Comparison of ENCODE assay signal across 8 cellular contexts in the genomic region with DNA sequence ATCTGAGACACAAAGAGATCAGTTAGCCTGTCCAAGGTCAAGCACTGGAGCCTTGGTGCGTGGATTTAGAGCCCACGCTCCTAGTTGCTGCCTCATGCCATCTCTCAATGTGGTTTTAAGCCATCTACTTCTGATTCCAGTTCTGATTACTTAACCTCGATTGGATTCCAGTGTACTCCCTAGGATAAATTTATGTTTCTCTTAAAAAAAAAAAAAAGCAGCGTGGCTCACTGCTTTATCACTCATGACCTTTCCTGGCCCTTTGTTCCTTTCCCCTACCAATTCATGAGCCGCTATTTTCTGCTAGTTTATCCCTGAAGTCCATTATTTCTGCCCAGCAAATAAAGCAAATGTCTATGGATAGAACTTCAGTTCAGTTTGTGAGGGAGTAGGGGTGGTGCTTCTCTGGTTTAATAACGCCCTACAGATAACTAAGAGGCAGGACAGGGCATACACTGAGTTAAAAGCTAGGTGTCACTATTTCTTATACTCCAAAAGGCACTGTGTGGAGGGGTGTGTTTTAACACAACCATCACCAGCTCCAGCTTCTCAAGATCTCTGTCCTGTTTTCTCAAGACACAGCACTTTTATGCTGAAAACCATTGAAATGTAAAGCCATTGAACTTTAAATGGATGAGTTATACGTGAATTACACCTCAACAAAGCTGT. TPM values are rescaled to one million over a fixed set of nuclear protein-coding genes. Genes with fewer than 3 reads are reported as not detected.
DNase-seq lines count a peak whose midpoint lies in the region; ATAC-seq, FAIRE-seq and TF ChIP-seq lines count a peak whose summit lies in the region.

No MANE protein-coding gene starts in this region.

- H3K4me1 Mint-ChIP-seq in activated T-helper 17 cell treated with anti-CD3 and anti-CD28 coated beads, Interleukin-2, amount 50 U/mL, for 72 hours: peaks cover 15% of the 10 kb centered on the region

- no peak overlapping the region for H3K27ac ChIP-seq in mesenchymal stem cell (ENCODE audit: low read length, poor library complexity, severe bottlenecking)

- no peak overlapping the region for H4K8ac ChIP-seq in mesenchymal stem cell (ENCODE audit: low read length)

- no peaks in the 10 kb centered on the region for H3K9me3 Mint-ChIP-seq in activated T-helper 17 cell treated with anti-CD3 and anti-CD28 coated beads, Interleukin-2, amount 50 U/mL, for 72 hours

- H3K4me3 Mint-ChIP-seq in activated T-helper 17 cell treated with anti-CD3 and anti-CD28 coated beads, Interleukin-2, amount 50 U/mL, for 72 hours: no peak overlapping the region

- H3K14ac ChIP-seq in mesenchymal stem cell (ENCODE audit: low read length in 2 of 2): no peak overlapping the region

- FAIRE-seq in D721Med (lab: Jason Lieb, UNC): no peak

- peaks cover 6% of the 10 kb centered on the region for H3K9me3 ChIP-seq in mesenchymal stem cell (ENCODE audit: control insufficient read depth, low read length)

- no peak overlapping the region for H2BK15ac ChIP-seq in mesenchymal stem cell (ENCODE audit: low read depth, poor library complexity, severe bottlenecking)

- peaks cover 13 to 14% of the 10 kb centered on the region in 2 experiments for H3K27me3 ChIP-seq in mesenchymal stem cell (ENCODE audit: control insufficient read depth in 1 of 2, insufficient read depth in 1 of 2, low read length in 2 of 2)

- no peak overlapping the region for H4K91ac ChIP-seq in mesenchymal stem cell (ENCODE audit: low read length)

- no peak overlapping the region for H2BK12ac ChIP-seq in mesenchymal stem cell (ENCODE audit: low read length in 2 of 2)

- H2BK5ac ChIP-seq in mesenchymal stem cell (ENCODE audit: low read depth, low read length, poor library complexity, severe bottlenecking): no peak overlapping the region

- peak; percentile 15 for DNase-seq in Daoy (ENCODE audit: low read depth)
- DNase-seq in HFF-Myc (ENCODE audit: extremely low read depth, low read depth): no peak
- peak; percentile 29 for DNase-seq in mesenchymal stem cell
- DNase-seq in NCI-H187 (lab: John Stamatoyannopoulos, UW): no peak
- no peak for DNase-seq in D721Med (ENCODE audit: insufficient read length, low spot score)

- no peak overlapping the region for H2AK5ac ChIP-seq in mesenchymal stem cell (ENCODE audit: low read length, severe bottlenecking)

- H2BK120ac ChIP-seq in mesenchymal stem cell (ENCODE audit: low read depth, low read length): no peak overlapping the region

- H3K23ac ChIP-seq in mesenchymal stem cell (ENCODE audit: low read length in 2 of 2): no peak overlapping the region

- no peak overlapping the region for H3K9ac ChIP-seq in mesenchymal stem cell (ENCODE audit: low read length)

- 66% methylated on average over 5 of the region's 7 CpGs for whole genome bisulfite sequencing in mesenchymal stem cell

- H3K4ac ChIP-seq in mesenchymal stem cell (ENCODE audit: low read depth in 1 of 2, low read length in 2 of 2): no peak overlapping the region

- H3K27ac Mint-ChIP-seq in activated T-helper 17 cell treated with anti-CD3 and anti-CD28 coated beads, Interleukin-2, amount 50 U/mL, for 72 hours: no peak overlapping the region

- H3K36me3 ChIP-seq in mesenchymal stem cell (ENCODE audit: control insufficient read depth in 1 of 2, insufficient read depth in 2 of 2, low read depth in 1 of 2, low read length in 2 of 2): no peaks in the 10 kb centered on the region

- H3K36me3 Mint-ChIP-seq in activated T-helper 17 cell treated with anti-CD3 and anti-CD28 coated beads, Interleukin-2, amount 50 U/mL, for 72 hours (ENCODE audit: low read depth): no peaks in the 10 kb centered on the region

- no peaks in the 10 kb centered on the region for H3K79me1 ChIP-seq in mesenchymal stem cell (replicated peaks; ENCODE audit: low read length, poor library complexity, severe bottlenecking)

- H3K4me1 ChIP-seq in mesenchymal stem cell (ENCODE audit: control insufficient read depth, insufficient read depth, low read depth, low read length): no peaks in the 10 kb centered on the region

- peak; percentile 12 for TF ChIP-seq CTCF in HFF-Myc (IDR thresholded peaks at IDR 0.05; ENCODE audit: low read depth, low read length, missing control alignments)
- TF ChIP-seq CTCF in D721Med (IDR thresholded peaks at IDR 0.05; ENCODE audit: insufficient read depth, missing control alignments): no peak

- H3K18ac ChIP-seq in mesenchymal stem cell (ENCODE audit: low read depth in 1 of 2, low read length in 2 of 2): no peak overlapping the region

- H3K27me3 Mint-ChIP-seq in activated T-helper 17 cell treated with anti-CD3 and anti-CD28 coated beads, Interleukin-2, amount 50 U/mL, for 72 hours: peaks cover 5% of the 10 kb centered on the region

- H2AFZ ChIP-seq in mesenchymal stem cell (ENCODE audit: low read depth, low read length): no peak overlapping the region

- peak; percentile 73 for ATAC-seq in activated T-helper 17 cell treated with anti-CD3 and anti-CD28 coated beads, Interleukin-2, amount 50 U/mL, for 72 hours (replicated peaks)
- ATAC-seq in HG03520 (IDR thresholded peaks at IDR 0.05; ENCODE audit: unreplicated experiment) (no peak), HG03439 (IDR thresholded peaks at IDR 0.05; ENCODE audit: unreplicated experiment) (no peak)

- H3K4me3 ChIP-seq in HFF-Myc (replicated peaks; ENCODE audit: low read depth, low read length): no peak overlapping the region
- no peak overlapping the region for H3K4me3 ChIP-seq in mesenchymal stem cell (ENCODE audit: insufficient read depth in 1 of 2, low read depth in 1 of 2, low read length in 2 of 2)

- H3K4me2 ChIP-seq in mesenchymal stem cell (ENCODE audit: low read length, poor library complexity, severe bottlenecking): no peak overlapping the region

RNA-seq across cellular contexts. Expression of a gene that starts 9.8 kb away (rescaled TPM):
- total RNA-seq in Daoy (2014; rRNA removed; shearing (Covaris generic)): 2.0 and 5.4 TPM in 2 replicates
- total RNA-seq in activated T-helper 17 cell treated with anti-CD3 and anti-CD28 coated beads, Interleukin-2, amount 50 U/mL, for 72 hours: 10 to 100 TPM; 17.4 to 18.6 TPM
- 6.5 TPM for polyA plus RNA-seq in mesenchymal stem cell (2013, experiment 1 of 2)
- polyA plus RNA-seq in mesenchymal stem cell (2013, experiment 2 of 2): 5.6 TPM

Comparison
In these comparisons a context has a peak if more than half of its experiments do, and no peak if none do; other contexts are left out.
1. DNase-seq: peak in Daoy (single experiment) and mesenchymal stem cell (single experiment); none in HFF-Myc (single experiment), NCI-H187 (0 of 2) and D721Med (single experiment).